Comparison of ENCODE assay signal across 1 cellular context in the genomic region with DNA sequence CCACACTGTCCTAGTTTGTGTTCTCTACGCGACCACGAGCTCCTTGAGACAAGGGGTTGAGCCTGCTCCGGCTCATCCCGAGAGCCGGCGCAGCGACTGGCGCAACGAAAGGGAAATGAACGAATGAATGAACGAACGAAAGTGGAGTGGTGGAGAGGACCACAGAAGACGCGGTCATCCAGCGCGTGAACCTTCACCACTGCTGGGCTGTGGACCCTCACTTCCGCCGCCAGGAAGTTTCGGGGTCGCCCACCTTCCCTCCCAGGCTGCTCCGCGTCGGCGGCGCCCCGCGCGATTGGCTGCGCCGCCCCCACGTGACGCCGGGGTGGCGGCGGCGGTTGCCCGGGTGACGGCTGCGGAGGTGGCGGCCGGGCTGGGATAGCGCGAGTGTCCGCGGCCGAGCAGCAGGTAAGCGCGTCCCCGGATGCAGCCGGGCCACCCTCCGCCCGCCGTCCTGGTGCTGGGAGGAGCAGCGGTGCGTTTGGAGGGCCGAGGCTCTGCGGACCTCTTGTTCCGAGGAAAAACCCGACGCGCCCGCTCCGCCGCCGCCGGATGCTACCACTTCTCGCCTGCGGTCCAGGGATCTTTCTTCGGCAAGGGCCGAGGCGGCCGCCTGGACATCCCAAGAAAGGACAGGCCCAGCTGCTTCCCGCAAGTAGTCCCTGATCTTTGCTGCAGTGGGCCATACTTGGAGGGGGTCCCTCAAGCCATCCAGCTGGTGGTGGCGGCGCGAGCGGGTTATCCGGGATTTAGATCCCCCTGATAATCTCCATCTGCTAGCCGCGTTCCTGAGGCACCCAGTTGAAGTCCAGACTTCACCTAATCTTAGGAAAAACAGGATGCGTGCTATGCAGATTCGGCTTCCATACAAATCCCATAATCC.
TF ChIP-seq lines count a peak whose summit lies in the region.

A gene with protein sequence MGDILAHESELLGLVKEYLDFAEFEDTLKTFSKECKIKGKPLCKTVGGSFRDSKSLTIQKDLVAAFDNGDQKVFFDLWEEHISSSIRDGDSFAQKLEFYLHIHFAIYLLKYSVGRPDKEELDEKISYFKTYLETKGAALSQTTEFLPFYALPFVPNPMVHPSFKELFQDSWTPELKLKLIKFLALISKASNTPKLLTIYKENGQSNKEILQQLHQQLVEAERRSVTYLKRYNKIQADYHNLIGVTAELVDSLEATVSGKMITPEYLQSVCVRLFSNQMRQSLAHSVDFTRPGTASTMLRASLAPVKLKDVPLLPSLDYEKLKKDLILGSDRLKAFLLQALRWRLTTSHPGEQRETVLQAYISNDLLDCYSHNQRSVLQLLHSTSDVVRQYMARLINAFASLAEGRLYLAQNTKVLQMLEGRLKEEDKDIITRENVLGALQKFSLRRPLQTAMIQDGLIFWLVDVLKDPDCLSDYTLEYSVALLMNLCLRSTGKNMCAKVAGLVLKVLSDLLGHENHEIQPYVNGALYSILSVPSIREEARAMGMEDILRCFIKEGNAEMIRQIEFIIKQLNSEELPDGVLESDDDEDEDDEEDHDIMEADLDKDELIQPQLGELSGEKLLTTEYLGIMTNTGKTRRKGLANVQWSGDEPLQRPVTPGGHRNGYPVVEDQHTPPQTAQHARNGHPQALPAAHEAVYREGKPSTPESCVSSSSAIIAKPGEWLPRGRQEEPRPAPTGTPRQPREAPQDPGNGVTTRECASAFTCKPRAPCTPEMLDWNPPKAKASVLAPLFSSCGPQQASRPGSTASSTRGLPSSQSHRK (plus strand): TSS at position 341 of the 883 bp plus-strand sequence. CDS start 7,608 bp downstream, outside the sequence.

TF ChIP-seq in HepG2, 621 proteins besides CTCF, POLR2A, EP300 and RAD21 (continued from another document and continues in another):
- TF ChIP-seq, protein P1, sequence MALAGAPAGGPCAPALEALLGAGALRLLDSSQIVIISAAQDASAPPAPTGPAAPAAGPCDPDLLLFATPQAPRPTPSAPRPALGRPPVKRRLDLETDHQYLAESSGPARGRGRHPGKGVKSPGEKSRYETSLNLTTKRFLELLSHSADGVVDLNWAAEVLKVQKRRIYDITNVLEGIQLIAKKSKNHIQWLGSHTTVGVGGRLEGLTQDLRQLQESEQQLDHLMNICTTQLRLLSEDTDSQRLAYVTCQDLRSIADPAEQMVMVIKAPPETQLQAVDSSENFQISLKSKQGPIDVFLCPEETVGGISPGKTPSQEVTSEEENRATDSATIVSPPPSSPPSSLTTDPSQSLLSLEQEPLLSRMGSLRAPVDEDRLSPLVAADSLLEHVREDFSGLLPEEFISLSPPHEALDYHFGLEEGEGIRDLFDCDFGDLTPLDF (CRISPR knock-in tag; IDR thresholded peaks at IDR 0.05): no peak
- TF ChIP-seq ADNP (CRISPR knock-in tag; IDR thresholded peaks at IDR 0.05) (no peak), SALL1 (CRISPR knock-in tag; IDR thresholded peaks at IDR 0.05) (peak; percentile 75), NFIB (CRISPR knock-in tag; IDR thresholded peaks at IDR 0.05; ENCODE audit: borderline replicate concordance) (no peak), HIVEP1 (CRISPR knock-in tag; IDR thresholded peaks at IDR 0.05) (peak; percentile 78), HDAC6 (IDR thresholded peaks at IDR 0.05; ENCODE audit: low read depth, low read length) (no peak), ZNF264 (CRISPR knock-in tag; IDR thresholded peaks at IDR 0.05) (0 out of 2 replicates have a peak, but pooled peaks have one; percentile 25), ZNF670 (CRISPR knock-in tag; IDR thresholded peaks at IDR 0.05; ENCODE audit: borderline replicate concordance) (no peak), ZNF775 (CRISPR knock-in tag; IDR thresholded peaks at IDR 0.05; ENCODE audit: borderline replicate concordance) (no peak), TOE1 (CRISPR knock-in tag; IDR thresholded peaks at IDR 0.05) (0 out of 2 replicates have a peak, but pooled peaks have one; percentile 18), CBX1 (IDR thresholded peaks at IDR 0.05; ENCODE audit: low read depth) (peak; percentile 53), TCF7 (IDR thresholded peaks at IDR 0.05; ENCODE audit: low read depth) (no peak), KDM3A (CRISPR knock-in tag; IDR thresholded peaks at IDR 0.05; ENCODE audit: low read depth) (peak; percentile 58; the same call in 1 of the 2 replicates), SP5 (CRISPR knock-in tag; IDR thresholded peaks at IDR 0.05; ENCODE audit: borderline replicate concordance, low read depth) (0 out of 2 replicates have a peak, but pooled peaks have one; percentile 7), ZBTB1 (CRISPR knock-in tag; IDR thresholded peaks at IDR 0.05; ENCODE audit: borderline replicate concordance) (no peak; the same call in 1 of the 2 replicates), ZNF879 (CRISPR knock-in tag; IDR thresholded peaks at IDR 0.05) (no peak), JARID2 (CRISPR knock-in tag; IDR thresholded peaks at IDR 0.05; ENCODE audit: insufficient replicate concordance) (no peak), FOXO1 (CRISPR knock-in tag; IDR thresholded peaks at IDR 0.05) (peak; percentile 40; the same call in 1 of the 2 replicates), ELF3 (CRISPR knock-in tag; IDR thresholded peaks at IDR 0.05) (peak; percentile 72; the same call in 1 of the 2 replicates)
- TF ChIP-seq, protein P2, sequence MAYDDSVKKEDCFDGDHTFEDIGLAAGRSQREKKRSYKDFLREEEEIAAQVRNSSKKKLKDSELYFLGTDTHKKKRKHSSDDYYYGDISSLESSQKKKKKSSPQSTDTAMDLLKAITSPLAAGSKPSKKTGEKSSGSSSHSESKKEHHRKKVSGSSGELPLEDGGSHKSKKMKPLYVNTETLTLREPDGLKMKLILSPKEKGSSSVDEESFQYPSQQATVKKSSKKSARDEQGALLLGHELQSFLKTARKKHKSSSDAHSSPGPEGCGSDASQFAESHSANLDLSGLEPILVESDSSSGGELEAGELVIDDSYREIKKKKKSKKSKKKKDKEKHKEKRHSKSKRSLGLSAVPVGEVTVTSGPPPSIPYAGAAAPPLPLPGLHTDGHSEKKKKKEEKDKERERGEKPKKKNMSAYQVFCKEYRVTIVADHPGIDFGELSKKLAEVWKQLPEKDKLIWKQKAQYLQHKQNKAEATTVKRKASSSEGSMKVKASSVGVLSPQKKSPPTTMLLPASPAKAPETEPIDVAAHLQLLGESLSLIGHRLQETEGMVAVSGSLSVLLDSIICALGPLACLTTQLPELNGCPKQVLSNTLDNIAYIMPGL (CRISPR knock-in tag; IDR thresholded peaks at IDR 0.05; ENCODE audit: borderline replicate concordance in 1 of 2, low read depth in 1 of 2): peak; percentile 40 to 78; a peak in 3 of 4 replicates
- TF ChIP-seq, protein P3, sequence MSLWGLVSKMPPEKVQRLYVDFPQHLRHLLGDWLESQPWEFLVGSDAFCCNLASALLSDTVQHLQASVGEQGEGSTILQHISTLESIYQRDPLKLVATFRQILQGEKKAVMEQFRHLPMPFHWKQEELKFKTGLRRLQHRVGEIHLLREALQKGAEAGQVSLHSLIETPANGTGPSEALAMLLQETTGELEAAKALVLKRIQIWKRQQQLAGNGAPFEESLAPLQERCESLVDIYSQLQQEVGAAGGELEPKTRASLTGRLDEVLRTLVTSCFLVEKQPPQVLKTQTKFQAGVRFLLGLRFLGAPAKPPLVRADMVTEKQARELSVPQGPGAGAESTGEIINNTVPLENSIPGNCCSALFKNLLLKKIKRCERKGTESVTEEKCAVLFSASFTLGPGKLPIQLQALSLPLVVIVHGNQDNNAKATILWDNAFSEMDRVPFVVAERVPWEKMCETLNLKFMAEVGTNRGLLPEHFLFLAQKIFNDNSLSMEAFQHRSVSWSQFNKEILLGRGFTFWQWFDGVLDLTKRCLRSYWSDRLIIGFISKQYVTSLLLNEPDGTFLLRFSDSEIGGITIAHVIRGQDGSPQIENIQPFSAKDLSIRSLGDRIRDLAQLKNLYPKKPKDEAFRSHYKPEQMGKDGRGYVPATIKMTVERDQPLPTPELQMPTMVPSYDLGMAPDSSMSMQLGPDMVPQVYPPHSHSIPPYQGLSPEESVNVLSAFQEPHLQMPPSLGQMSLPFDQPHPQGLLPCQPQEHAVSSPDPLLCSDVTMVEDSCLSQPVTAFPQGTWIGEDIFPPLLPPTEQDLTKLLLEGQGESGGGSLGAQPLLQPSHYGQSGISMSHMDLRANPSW (CRISPR knock-in tag; IDR thresholded peaks at IDR 0.05; ENCODE audit: borderline replicate concordance): no peak
- TF ChIP-seq, protein P4, sequence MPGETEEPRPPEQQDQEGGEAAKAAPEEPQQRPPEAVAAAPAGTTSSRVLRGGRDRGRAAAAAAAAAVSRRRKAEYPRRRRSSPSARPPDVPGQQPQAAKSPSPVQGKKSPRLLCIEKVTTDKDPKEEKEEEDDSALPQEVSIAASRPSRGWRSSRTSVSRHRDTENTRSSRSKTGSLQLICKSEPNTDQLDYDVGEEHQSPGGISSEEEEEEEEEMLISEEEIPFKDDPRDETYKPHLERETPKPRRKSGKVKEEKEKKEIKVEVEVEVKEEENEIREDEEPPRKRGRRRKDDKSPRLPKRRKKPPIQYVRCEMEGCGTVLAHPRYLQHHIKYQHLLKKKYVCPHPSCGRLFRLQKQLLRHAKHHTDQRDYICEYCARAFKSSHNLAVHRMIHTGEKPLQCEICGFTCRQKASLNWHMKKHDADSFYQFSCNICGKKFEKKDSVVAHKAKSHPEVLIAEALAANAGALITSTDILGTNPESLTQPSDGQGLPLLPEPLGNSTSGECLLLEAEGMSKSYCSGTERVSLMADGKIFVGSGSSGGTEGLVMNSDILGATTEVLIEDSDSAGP (CRISPR knock-in tag; IDR thresholded peaks at IDR 0.05; ENCODE audit: borderline replicate concordance): peak; percentile 59
- TF ChIP-seq, protein P5, sequence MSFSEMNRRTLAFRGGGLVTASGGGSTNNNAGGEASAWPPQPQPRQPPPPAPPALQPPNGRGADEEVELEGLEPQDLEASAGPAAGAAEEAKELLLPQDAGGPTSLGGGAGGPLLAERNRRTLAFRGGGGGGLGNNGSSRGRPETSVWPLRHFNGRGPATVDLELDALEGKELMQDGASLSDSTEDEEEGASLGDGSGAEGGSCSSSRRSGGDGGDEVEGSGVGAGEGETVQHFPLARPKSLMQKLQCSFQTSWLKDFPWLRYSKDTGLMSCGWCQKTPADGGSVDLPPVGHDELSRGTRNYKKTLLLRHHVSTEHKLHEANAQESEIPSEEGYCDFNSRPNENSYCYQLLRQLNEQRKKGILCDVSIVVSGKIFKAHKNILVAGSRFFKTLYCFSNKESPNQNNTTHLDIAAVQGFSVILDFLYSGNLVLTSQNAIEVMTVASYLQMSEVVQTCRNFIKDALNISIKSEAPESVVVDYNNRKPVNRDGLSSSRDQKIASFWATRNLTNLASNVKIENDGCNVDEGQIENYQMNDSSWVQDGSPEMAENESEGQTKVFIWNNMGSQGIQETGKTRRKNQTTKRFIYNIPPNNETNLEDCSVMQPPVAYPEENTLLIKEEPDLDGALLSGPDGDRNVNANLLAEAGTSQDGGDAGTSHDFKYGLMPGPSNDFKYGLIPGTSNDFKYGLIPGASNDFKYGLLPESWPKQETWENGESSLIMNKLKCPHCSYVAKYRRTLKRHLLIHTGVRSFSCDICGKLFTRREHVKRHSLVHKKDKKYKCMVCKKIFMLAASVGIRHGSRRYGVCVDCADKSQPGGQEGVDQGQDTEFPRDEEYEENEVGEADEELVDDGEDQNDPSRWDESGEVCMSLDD (CRISPR knock-in tag; IDR thresholded peaks at IDR 0.05; ENCODE audit: borderline replicate concordance): no peak
- TF ChIP-seq, protein P6, sequence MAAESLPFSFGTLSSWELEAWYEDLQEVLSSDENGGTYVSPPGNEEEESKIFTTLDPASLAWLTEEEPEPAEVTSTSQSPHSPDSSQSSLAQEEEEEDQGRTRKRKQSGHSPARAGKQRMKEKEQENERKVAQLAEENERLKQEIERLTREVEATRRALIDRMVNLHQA (CRISPR knock-in tag; IDR thresholded peaks at IDR 0.05): no peak
- TF ChIP-seq, protein P7, sequence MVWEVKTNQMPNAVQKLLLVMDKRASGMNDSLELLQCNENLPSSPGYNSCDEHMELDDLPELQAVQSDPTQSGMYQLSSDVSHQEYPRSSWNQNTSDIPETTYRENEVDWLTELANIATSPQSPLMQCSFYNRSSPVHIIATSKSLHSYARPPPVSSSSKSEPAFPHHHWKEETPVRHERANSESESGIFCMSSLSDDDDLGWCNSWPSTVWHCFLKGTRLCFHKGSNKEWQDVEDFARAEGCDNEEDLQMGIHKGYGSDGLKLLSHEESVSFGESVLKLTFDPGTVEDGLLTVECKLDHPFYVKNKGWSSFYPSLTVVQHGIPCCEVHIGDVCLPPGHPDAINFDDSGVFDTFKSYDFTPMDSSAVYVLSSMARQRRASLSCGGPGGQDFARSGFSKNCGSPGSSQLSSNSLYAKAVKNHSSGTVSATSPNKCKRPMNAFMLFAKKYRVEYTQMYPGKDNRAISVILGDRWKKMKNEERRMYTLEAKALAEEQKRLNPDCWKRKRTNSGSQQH (CRISPR knock-in tag; IDR thresholded peaks at IDR 0.05; ENCODE audit: low read depth): peak; percentile 86
- TF ChIP-seq, protein P8, sequence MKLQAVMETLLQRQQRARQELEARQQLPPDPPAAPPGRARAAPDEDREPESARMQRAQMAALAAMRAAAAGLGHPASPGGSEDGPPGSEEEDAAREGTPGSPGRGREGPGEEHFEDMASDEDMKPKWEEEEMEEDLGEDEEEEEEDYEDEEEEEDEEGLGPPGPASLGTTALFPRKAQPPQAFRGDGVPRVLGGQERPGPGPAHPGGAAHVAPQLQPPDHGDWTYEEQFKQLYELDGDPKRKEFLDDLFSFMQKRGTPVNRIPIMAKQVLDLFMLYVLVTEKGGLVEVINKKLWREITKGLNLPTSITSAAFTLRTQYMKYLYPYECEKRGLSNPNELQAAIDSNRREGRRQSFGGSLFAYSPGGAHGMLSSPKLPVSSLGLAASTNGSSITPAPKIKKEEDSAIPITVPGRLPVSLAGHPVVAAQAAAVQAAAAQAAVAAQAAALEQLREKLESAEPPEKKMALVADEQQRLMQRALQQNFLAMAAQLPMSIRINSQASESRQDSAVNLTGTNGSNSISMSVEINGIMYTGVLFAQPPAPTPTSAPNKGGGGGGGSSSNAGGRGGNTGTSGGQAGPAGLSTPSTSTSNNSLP (IDR thresholded peaks at IDR 0.05; ENCODE audit: low read depth, low read length): no peak
- TF ChIP-seq, protein P9, sequence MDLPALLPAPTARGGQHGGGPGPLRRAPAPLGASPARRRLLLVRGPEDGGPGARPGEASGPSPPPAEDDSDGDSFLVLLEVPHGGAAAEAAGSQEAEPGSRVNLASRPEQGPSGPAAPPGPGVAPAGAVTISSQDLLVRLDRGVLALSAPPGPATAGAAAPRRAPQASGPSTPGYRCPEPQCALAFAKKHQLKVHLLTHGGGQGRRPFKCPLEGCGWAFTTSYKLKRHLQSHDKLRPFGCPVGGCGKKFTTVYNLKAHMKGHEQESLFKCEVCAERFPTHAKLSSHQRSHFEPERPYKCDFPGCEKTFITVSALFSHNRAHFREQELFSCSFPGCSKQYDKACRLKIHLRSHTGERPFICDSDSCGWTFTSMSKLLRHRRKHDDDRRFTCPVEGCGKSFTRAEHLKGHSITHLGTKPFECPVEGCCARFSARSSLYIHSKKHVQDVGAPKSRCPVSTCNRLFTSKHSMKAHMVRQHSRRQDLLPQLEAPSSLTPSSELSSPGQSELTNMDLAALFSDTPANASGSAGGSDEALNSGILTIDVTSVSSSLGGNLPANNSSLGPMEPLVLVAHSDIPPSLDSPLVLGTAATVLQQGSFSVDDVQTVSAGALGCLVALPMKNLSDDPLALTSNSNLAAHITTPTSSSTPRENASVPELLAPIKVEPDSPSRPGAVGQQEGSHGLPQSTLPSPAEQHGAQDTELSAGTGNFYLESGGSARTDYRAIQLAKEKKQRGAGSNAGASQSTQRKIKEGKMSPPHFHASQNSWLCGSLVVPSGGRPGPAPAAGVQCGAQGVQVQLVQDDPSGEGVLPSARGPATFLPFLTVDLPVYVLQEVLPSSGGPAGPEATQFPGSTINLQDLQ (CRISPR knock-in tag; IDR thresholded peaks at IDR 0.05): peak; percentile 71; the same call in 1 of the 2 replicates
